ENCODE assay signal across 1 cellular context in genomic region chr9:97985058-97985861, GRCh38.
TF ChIP-seq lines count a peak whose summit lies in the region.

No MANE protein-coding gene starts in this region.

TF ChIP-seq in HepG2, 621 proteins besides CTCF, POLR2A, EP300 and RAD21 (continued from another document and continues in another):
- no peak for TF ChIP-seq ZBTB40 (IDR thresholded peaks at IDR 0.05)
- TF ChIP-seq ZBTB40 (CRISPR knock-in tag; IDR thresholded peaks at IDR 0.05), result 0 out of 2 replicates have a peak, but pooled peaks have one; percentile 19
- no peak for TF ChIP-seq MED1 (CRISPR knock-in tag; IDR thresholded peaks at IDR 0.05)
- peak; percentile 21; the same call in 1 of the 2 replicates for TF ChIP-seq SALL2 (CRISPR knock-in tag; IDR thresholded peaks at IDR 0.05)
- no peak for TF ChIP-seq ZNF839 (CRISPR knock-in tag; IDR thresholded peaks at IDR 0.05; ENCODE audit: borderline replicate concordance)
- 0 out of 2 replicates have a peak, but pooled peaks have one; percentile 40 for TF ChIP-seq AFF4 (CRISPR knock-in tag; IDR thresholded peaks at IDR 0.05)
- TF ChIP-seq ZNF549 (CRISPR knock-in tag; IDR thresholded peaks at IDR 0.05), result no peak
- TF ChIP-seq ZNF790 (CRISPR knock-in tag; IDR thresholded peaks at IDR 0.05; ENCODE audit: borderline replicate concordance), result no peak
- TF ChIP-seq RBFOX2 (IDR thresholded peaks at IDR 0.05; ENCODE audit: low read depth, low read length), result peak; percentile 11; the same call in 1 of the 2 replicates
- TF ChIP-seq NCOA5 (CRISPR knock-in tag; IDR thresholded peaks at IDR 0.05), result no peak
- TF ChIP-seq ZNF550 (CRISPR knock-in tag; IDR thresholded peaks at IDR 0.05; ENCODE audit: borderline replicate concordance), result no peak
- no peak for TF ChIP-seq ZC3H4 (CRISPR knock-in tag; IDR thresholded peaks at IDR 0.05; ENCODE audit: borderline replicate concordance)
- peak; percentile 71; the same call in 1 of the 2 replicates for TF ChIP-seq ZBTB10 (CRISPR knock-in tag; IDR thresholded peaks at IDR 0.05; ENCODE audit: borderline replicate concordance)
- TF ChIP-seq ASH2L (IDR thresholded peaks at IDR 0.05; ENCODE audit: insufficient read length, low read depth, low read length), result no peak
- no peak for TF ChIP-seq ZBTB49 (CRISPR knock-in tag; IDR thresholded peaks at IDR 0.05; ENCODE audit: borderline replicate concordance)
- TF ChIP-seq HMGXB4 (CRISPR knock-in tag; IDR thresholded peaks at IDR 0.05; ENCODE audit: borderline replicate concordance in 1 of 2, low read depth in 1 of 2), result peak in 1 of 2 experiments; percentile 59; a peak in 1 of 4 replicates
- 0 out of 2 replicates have a peak, but pooled peaks have one; percentile 51 for TF ChIP-seq ZNF816 (CRISPR knock-in tag; IDR thresholded peaks at IDR 0.05; ENCODE audit: borderline replicate concordance)
- TF ChIP-seq ATF4 (CRISPR knock-in tag; IDR thresholded peaks at IDR 0.05), result peak in 1 of 2 experiments; percentile 30; a peak in 1 of 4 replicates
- TF ChIP-seq U2AF1 (optimal IDR thresholded peaks at IDR 0.05; ENCODE audit: low read depth, low read length), result no peak
- no peak for TF ChIP-seq ZNF678 (CRISPR knock-in tag; IDR thresholded peaks at IDR 0.05)
- 0 out of 2 replicates have a peak, but pooled peaks have one; percentile 86 for TF ChIP-seq ZNF232 (CRISPR knock-in tag; IDR thresholded peaks at IDR 0.05; ENCODE audit: borderline replicate concordance)
- TF ChIP-seq RXRA (CRISPR knock-in tag; IDR thresholded peaks at IDR 0.05), result 0 out of 2 replicates have a peak, but pooled peaks have one; percentile 32
- TF ChIP-seq KLF12 (CRISPR knock-in tag; IDR thresholded peaks at IDR 0.05; ENCODE audit: borderline replicate concordance), result peak; percentile 26; the same call in 1 of the 2 replicates
- TF ChIP-seq RFX1 (IDR thresholded peaks at IDR 0.05), result no peak
